3 cellular contexts compared by ENCODE assay signal in the genomic region with DNA sequence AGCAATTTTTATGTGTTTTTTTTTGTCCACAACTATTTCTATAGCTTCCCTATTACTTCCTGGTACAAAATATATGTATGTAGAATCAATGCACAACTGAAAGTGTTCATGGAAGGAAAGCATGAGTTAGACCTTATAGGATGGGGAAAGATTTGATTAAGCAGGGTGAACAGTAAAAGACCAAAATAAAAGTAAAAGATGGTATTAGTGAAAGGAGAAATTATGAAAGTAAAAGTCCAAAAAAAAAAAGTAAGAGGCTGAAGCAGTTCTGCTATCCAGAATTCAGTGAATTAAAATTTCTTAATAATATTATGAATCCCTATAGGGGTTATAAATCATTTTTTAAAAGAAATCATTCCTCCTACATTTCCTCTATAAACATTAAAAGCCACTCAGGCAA.
"Had no signal": no experiment of that assay in that cellular context is flagged by ENCODE, and none has a peak within 500 bp of the region (broad histone marks: within the 10 kb centered on the region; RNA-seq: fewer than 3 reads in every experiment).

No MANE protein-coding gene starts in this region.

- DNase-seq: GDM1, GF-D8 had no signal

- H3K4me3 ChIP-seq: GM12878 had no signal

- ATAC-seq: GM12878 had no signal
